Comparison of ENCODE assay signal across 1 cellular context in genomic region chr20:40986774-40987173, GRCh38.
TF ChIP-seq lines count a peak whose summit lies in the region.

No MANE protein-coding gene starts in this region.

TF ChIP-seq in SK-N-SH, 30 proteins besides CTCF, POLR2A, EP300 and RAD21 (continued from another document):
- TF ChIP-seq IRF3 (IDR thresholded peaks at IDR 0.05; ENCODE audit: low read depth, low read length), result no peak
- TF ChIP-seq JUND (IDR thresholded peaks at IDR 0.05), result no peak
- TF ChIP-seq POLR2AphosphoS5 (IDR thresholded peaks at IDR 0.05; ENCODE audit: low read depth, low read length), result no peak
- TF ChIP-seq PBX3 (IDR thresholded peaks at IDR 0.05), result no peak
